In genomic region chr1:10904396-10905358, GRCh38 we compare ENCODE assay signal across 14 cellular contexts.
DNase-seq lines count a peak whose midpoint lies in the region; ATAC-seq and TF ChIP-seq lines count a peak whose summit lies in the region.
"Had no signal": no experiment of that assay in that cellular context is flagged by ENCODE, and none has a peak within 500 bp of the region (broad histone marks: within the 10 kb centered on the region; RNA-seq: fewer than 3 reads in every experiment).

No MANE protein-coding gene starts in this region.

- POLR2A ChIA-PET in CD8-positive, alpha-beta T cell (lab: Charles Lee) = interaction anchor here (0.9 kb wide), 1 partner anchor 23 kb away, joined by 3 read pairs; no protein-coding TSS in a partner anchor
- POLR2A ChIA-PET in activated naive CD8-positive, alpha-beta T cell treated with anti-CD3 and anti-CD28 coated beads, Interleukin-2, amount 10 ng/mL, durations not matched to agents 7 days and 5 days (lab: Charles Lee) = interaction anchor here (1.4 kb wide), 1 partner anchor 13 kb away, joined by 3 read pairs; no protein-coding TSS in a partner anchor

- no peaks in the 10 kb centered on the region for H3K27me3 ChIP-seq in CD8-positive, alpha-beta T cell (ENCODE audit: insufficient read depth, low read length)
- H3K27me3 ChIP-seq in esophagus squamous epithelium = peaks cover 0 to 21% (median 0%) of the 10 kb centered on the region in 4 donors
- H3K27me3 ChIP-seq: body of pancreas, pancreas had no signal

- CTCF ChIA-PET in CD8-positive, alpha-beta T cell (lab: Charles Lee) = interaction anchor here (0.6 to 2.1 kb wide), 4 partner anchors 32 to 410 kb away, joined by 3 to 12 read pairs (median 4); no protein-coding TSS in a partner anchor

- WGBS in esophagus squamous epithelium, 2 donors = 58% methylated on average over 16 to 19 of the region's 23 CpGs

- no peaks in the 10 kb centered on the region for H3K9me3 Mint-ChIP-seq in CD8-positive, alpha-beta T cell
- no peaks in the 10 kb centered on the region for H3K9me3 Mint-ChIP-seq in activated naive CD8-positive, alpha-beta T cell treated with anti-CD3 and anti-CD28 coated beads, Interleukin-2, amount 10 ng/mL, durations not matched to agents 7 days and 5 days
- no peaks in the 10 kb centered on the region for H3K9me3 Mint-ChIP-seq in naive B cell

- peak; percentile 78 for ATAC-seq in CD8-positive, alpha-beta T cell
- ATAC-seq in activated naive CD8-positive, alpha-beta T cell treated with anti-CD3 and anti-CD28 coated beads, Interleukin-2, amount 10 ng/mL, durations not matched to agents 7 days and 5 days (ENCODE audit: low read depth) = peak; percentile 67
- peak; percentile 23 to 45 for ATAC-seq in naive B cell (ENCODE audit: low read depth in 2 of 2)
- ATAC-seq in HG02970 (IDR thresholded peaks at IDR 0.05; ENCODE audit: low FRiP score, unreplicated experiment) = no peak
- ATAC-seq: body of pancreas, esophagus mucosa, pancreas had no signal

- H3K4me1 Mint-ChIP-seq in CD8-positive, alpha-beta T cell (ENCODE audit: low read depth) = peaks cover 32% of the 10 kb centered on the region
- peaks cover 18% of the 10 kb centered on the region for H3K4me1 Mint-ChIP-seq in activated naive CD8-positive, alpha-beta T cell treated with anti-CD3 and anti-CD28 coated beads, Interleukin-2, amount 10 ng/mL, durations not matched to agents 7 days and 5 days
- H3K4me1 Mint-ChIP-seq in naive B cell = peaks cover 11 to 14% (median 11%) of the 10 kb centered on the region in 3 donors

- TF ChIP-seq POLR2A in esophagus squamous epithelium (IDR thresholded peaks at IDR 0.05) = no peak

- peaks cover 46% of the 10 kb centered on the region for H3K4me1 ChIP-seq in CD8-positive, alpha-beta T cell (ENCODE audit: insufficient read depth, low read length)
- peaks cover 11 to 58% (median 21%) of the 10 kb centered on the region in 3 donors for H3K4me1 ChIP-seq in esophagus squamous epithelium
- H3K4me1 ChIP-seq: body of pancreas, pancreas had no signal

- no peak for TF ChIP-seq CTCF in CD8-positive, alpha-beta T cell (IDR thresholded peaks at IDR 0.05)
- no peak for TF ChIP-seq CTCF in esophagus squamous epithelium (IDR thresholded peaks at IDR 0.05)

- H3K27ac ChIP-seq in CD8-positive, alpha-beta T cell (ENCODE audit: low read depth, low read length) = no peak overlapping the region
- no peak overlapping the region for H3K27ac ChIP-seq in esophagus squamous epithelium
- H3K27ac ChIP-seq: body of pancreas, pancreas had no signal

- peak overlapping the region; percentile 88 for H3K27ac Mint-ChIP-seq in CD8-positive, alpha-beta T cell
- peak overlapping the region; percentile 92 for H3K27ac Mint-ChIP-seq in activated naive CD8-positive, alpha-beta T cell treated with anti-CD3 and anti-CD28 coated beads, Interleukin-2, amount 10 ng/mL, durations not matched to agents 7 days and 5 days
- H3K27ac Mint-ChIP-seq in naive B cell = peak overlapping the region in 3 of 6 donors; percentile 21 to 81 (median 49)

- DNase-seq in CD8-positive, alpha-beta T cell = peak in 6 of 7 experiments; percentile 33 to 80 (median 49)
- DNase-seq in NCI-H2227 treated with DMSO at 0.1 percent for 48 hours (lab: John Stamatoyannopoulos, UW) = peak; percentile 94
- peak; percentile 68 for DNase-seq in activated naive CD8-positive, alpha-beta T cell treated with anti-CD3 and anti-CD28 coated beads, Interleukin-2, amount 10 ng/mL, durations not matched to agents 7 days and 5 days
- no peak for DNase-seq in naive B cell
- no peak for DNase-seq in esophagus squamous epithelium (lab: John Stamatoyannopoulos, UW)
- no peak for DNase-seq in DMS114 treated with DMSO at 0.1 percent for 48 hours (lab: John Stamatoyannopoulos, UW; ENCODE audit: unreplicated experiment)
- no peak for DNase-seq in foreskin melanocyte
- DNase-seq: body of pancreas; NCI-H2171 treated with DMSO at 0.1 percent for 48 hours; pancreas; stimulated activated CD4-positive, alpha-beta T cell treated with anti-CD3 and anti-CD28 coated beads, Interleukin-4, amount 100 ng/mL, for 1 hour; substantia nigra had no signal

- intact Hi-C loops in CD8-positive, alpha-beta T cell (cut with DNase I, micrococcal nuclease) = no loop called here
- intact Hi-C loops in esophagus squamous epithelium (cut with DNase I) = no loop called here

- no peaks in the 10 kb centered on the region for H3K36me3 ChIP-seq in CD8-positive, alpha-beta T cell (ENCODE audit: insufficient read depth, low read length)
- no peaks in the 10 kb centered on the region for H3K36me3 ChIP-seq in esophagus squamous epithelium
- H3K36me3 ChIP-seq: pancreas had no signal

- no peaks in the 10 kb centered on the region for H3K27me3 Mint-ChIP-seq in CD8-positive, alpha-beta T cell (ENCODE audit: low read depth)
- peaks cover 4% of the 10 kb centered on the region for H3K27me3 Mint-ChIP-seq in activated naive CD8-positive, alpha-beta T cell treated with anti-CD3 and anti-CD28 coated beads, Interleukin-2, amount 10 ng/mL, durations not matched to agents 7 days and 5 days
- H3K27me3 Mint-ChIP-seq in naive B cell = peaks cover 13 to 36% (median 33%) of the 10 kb centered on the region in 3 donors

- H3K36me3 Mint-ChIP-seq in CD8-positive, alpha-beta T cell = no peaks in the 10 kb centered on the region
- H3K36me3 Mint-ChIP-seq in activated naive CD8-positive, alpha-beta T cell treated with anti-CD3 and anti-CD28 coated beads, Interleukin-2, amount 10 ng/mL, durations not matched to agents 7 days and 5 days = no peaks in the 10 kb centered on the region
- no peaks in the 10 kb centered on the region for H3K36me3 Mint-ChIP-seq in naive B cell

- peak overlapping the region; percentile 65 for H3K4me3 Mint-ChIP-seq in CD8-positive, alpha-beta T cell
- H3K4me3 Mint-ChIP-seq in activated naive CD8-positive, alpha-beta T cell treated with anti-CD3 and anti-CD28 coated beads, Interleukin-2, amount 10 ng/mL, durations not matched to agents 7 days and 5 days = peak overlapping the region; percentile 81
- H3K4me3 Mint-ChIP-seq in naive B cell = peak overlapping the region in 7 of 8 donors; percentile 16 to 83 (median 48)

- peak overlapping the region; percentile 13 for H3K4me3 ChIP-seq in CD8-positive, alpha-beta T cell (ENCODE audit: low read depth, low read length)
- H3K4me3 ChIP-seq in esophagus squamous epithelium = no peak overlapping the region
- H3K4me3 ChIP-seq: body of pancreas, pancreas had no signal

- H3K9me3 ChIP-seq in CD8-positive, alpha-beta T cell (ENCODE audit: low read length) = no peaks in the 10 kb centered on the region
- H3K9me3 ChIP-seq in esophagus squamous epithelium = no peaks in the 10 kb centered on the region
- H3K9me3 ChIP-seq: body of pancreas, pancreas had no signal

Comparison
In these comparisons a context has a peak if more than half of its experiments do, and no peak if none do; other contexts are left out.
1. DNase-seq: peak in CD8-positive, alpha-beta T cell (6 of 7), NCI-H2227 treated with DMSO at 0.1 percent for 48 hours (single experiment) and activated naive CD8-positive, alpha-beta T cell treated with anti-CD3 and anti-CD28 coated beads, Interleukin-2, amount 10 ng/mL, durations not matched to agents 7 days and 5 days (single experiment); none in naive B cell (single experiment), esophagus squamous epithelium (single experiment), DMS114 treated with DMSO at 0.1 percent for 48 hours (single experiment) and foreskin melanocyte (single experiment).
2. Peak in every context shown above with its lines, with median percentiles within 50 percentile points of each other: H3K4me3 Mint-ChIP-seq.